Comparison of ENCODE assay signal across 6 cellular contexts in genomic region chr12:66956300-66956699, GRCh38.
"Had no signal": no experiment of that assay in that cellular context is flagged by ENCODE, and none has a peak within 500 bp of the region (broad histone marks: within the 10 kb centered on the region; RNA-seq: fewer than 3 reads in every experiment).

No MANE protein-coding gene starts in this region.

- H2AFZ ChIP-seq: GM23338 had no signal

- DNase-seq: H9, HCEC 1CT, IMR-90, KG1 had no signal

- H3K4me2 ChIP-seq: GM23338 had no signal

- H3K4me3 ChIP-seq: GM23338, K562 had no signal

- ATAC-seq: GM23338, K562 had no signal
